In the genomic region with DNA sequence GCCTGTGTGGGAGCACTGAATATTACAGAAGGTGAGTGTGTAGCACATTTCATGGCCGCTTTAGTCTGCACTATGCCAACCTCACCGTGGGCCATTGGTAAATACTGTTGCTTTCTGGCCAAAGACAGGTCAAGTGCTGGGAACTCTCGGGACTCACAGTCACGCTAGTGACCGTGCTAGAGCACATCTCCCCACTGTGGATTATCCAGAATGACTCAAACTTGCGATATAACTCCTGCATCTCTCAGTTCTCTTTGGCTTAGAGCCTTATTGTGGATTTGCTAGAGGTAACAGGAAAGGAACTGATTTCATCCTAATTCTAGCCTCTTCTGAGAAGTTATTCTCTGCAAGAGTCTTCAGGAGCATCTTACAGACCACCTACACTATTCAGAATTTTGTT, we compare ENCODE assay signal across 1 cellular context.
A peak's percentile ranks its signal among the peaks of the same experiment; 100 is the strongest.
TF ChIP-seq lines count a peak whose summit lies in the region.

No MANE protein-coding gene starts in this region.

TF ChIP-seq in GM12878, 131 proteins besides CTCF, POLR2A, EP300 and RAD21 (continued from another document and continues in another):
- TF ChIP-seq, protein P1, sequence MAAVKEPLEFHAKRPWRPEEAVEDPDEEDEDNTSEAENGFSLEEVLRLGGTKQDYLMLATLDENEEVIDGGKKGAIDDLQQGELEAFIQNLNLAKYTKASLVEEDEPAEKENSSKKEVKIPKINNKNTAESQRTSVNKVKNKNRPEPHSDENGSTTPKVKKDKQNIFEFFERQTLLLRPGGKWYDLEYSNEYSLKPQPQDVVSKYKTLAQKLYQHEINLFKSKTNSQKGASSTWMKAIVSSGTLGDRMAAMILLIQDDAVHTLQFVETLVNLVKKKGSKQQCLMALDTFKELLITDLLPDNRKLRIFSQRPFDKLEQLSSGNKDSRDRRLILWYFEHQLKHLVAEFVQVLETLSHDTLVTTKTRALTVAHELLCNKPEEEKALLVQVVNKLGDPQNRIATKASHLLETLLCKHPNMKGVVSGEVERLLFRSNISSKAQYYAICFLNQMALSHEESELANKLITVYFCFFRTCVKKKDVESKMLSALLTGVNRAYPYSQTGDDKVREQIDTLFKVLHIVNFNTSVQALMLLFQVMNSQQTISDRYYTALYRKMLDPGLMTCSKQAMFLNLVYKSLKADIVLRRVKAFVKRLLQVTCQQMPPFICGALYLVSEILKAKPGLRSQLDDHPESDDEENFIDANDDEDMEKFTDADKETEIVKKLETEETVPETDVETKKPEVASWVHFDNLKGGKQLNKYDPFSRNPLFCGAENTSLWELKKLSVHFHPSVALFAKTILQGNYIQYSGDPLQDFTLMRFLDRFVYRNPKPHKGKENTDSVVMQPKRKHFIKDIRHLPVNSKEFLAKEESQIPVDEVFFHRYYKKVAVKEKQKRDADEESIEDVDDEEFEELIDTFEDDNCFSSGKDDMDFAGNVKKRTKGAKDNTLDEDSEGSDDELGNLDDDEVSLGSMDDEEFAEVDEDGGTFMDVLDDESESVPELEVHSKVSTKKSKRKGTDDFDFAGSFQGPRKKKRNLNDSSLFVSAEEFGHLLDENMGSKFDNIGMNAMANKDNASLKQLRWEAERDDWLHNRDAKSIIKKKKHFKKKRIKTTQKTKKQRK (IDR thresholded peaks at IDR 0.05; ENCODE audit: low read depth, low read length), result no peak
- no peak for TF ChIP-seq ZNF207 (IDR thresholded peaks at IDR 0.05; ENCODE audit: borderline replicate concordance)
- TF ChIP-seq CHD2 (IDR thresholded peaks at IDR 0.05; ENCODE audit: borderline replicate concordance, low read depth, low read length), result no peak
- no peak for TF ChIP-seq TBL1XR1 (IDR thresholded peaks at IDR 0.05; ENCODE audit: low read depth, low read length)
- no peak for TF ChIP-seq MYC (IDR thresholded peaks at IDR 0.05; ENCODE audit: insufficient read depth, insufficient read length, insufficient replicate concordance, low read length, severe bottlenecking)
- TF ChIP-seq CUX1 (IDR thresholded peaks at IDR 0.05; ENCODE audit: insufficient replicate concordance, low read depth, low read length), result no peak
- no peak for TF ChIP-seq CHD4 (IDR thresholded peaks at IDR 0.05)
- TF ChIP-seq, protein P2, sequence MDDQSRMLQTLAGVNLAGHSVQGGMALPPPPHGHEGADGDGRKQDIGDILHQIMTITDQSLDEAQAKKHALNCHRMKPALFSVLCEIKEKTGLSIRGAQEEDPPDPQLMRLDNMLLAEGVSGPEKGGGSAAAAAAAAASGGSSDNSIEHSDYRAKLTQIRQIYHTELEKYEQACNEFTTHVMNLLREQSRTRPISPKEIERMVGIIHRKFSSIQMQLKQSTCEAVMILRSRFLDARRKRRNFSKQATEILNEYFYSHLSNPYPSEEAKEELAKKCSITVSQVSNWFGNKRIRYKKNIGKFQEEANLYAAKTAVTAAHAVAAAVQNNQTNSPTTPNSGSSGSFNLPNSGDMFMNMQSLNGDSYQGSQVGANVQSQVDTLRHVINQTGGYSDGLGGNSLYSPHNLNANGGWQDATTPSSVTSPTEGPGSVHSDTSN (IDR thresholded peaks at IDR 0.05; ENCODE audit: insufficient replicate concordance, low read depth, low read length), result no peak
- no peak for TF ChIP-seq ATF7 (IDR thresholded peaks at IDR 0.05; ENCODE audit: low read depth)
- TF ChIP-seq SMAD1 (IDR thresholded peaks at IDR 0.05; ENCODE audit: low read depth, partially characterized antibody), result no peak
- peak; percentile 52; the same call in 1 of the 2 replicates for TF ChIP-seq PAX5 (IDR thresholded peaks at IDR 0.05; ENCODE audit: borderline replicate concordance, low read depth, low read length)
- TF ChIP-seq IRF5 (IDR thresholded peaks at IDR 0.05; ENCODE audit: borderline replicate concordance), result no peak
- TF ChIP-seq, protein P3, sequence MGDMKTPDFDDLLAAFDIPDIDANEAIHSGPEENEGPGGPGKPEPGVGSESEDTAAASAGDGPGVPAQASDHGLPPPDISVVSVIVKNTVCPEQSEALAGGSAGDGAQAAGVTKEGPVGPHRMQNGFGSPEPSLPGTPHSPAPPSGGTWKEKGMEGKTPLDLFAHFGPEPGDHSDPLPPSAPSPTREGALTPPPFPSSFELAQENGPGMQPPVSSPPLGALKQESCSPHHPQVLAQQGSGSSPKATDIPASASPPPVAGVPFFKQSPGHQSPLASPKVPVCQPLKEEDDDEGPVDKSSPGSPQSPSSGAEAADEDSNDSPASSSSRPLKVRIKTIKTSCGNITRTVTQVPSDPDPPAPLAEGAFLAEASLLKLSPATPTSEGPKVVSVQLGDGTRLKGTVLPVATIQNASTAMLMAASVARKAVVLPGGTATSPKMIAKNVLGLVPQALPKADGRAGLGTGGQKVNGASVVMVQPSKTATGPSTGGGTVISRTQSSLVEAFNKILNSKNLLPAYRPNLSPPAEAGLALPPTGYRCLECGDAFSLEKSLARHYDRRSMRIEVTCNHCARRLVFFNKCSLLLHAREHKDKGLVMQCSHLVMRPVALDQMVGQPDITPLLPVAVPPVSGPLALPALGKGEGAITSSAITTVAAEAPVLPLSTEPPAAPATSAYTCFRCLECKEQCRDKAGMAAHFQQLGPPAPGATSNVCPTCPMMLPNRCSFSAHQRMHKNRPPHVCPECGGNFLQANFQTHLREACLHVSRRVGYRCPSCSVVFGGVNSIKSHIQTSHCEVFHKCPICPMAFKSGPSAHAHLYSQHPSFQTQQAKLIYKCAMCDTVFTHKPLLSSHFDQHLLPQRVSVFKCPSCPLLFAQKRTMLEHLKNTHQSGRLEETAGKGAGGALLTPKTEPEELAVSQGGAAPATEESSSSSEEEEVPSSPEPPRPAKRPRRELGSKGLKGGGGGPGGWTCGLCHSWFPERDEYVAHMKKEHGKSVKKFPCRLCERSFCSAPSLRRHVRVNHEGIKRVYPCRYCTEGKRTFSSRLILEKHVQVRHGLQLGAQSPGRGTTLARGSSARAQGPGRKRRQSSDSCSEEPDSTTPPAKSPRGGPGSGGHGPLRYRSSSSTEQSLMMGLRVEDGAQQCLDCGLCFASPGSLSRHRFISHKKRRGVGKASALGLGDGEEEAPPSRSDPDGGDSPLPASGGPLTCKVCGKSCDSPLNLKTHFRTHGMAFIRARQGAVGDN (IDR thresholded peaks at IDR 0.05), result peak; percentile 44; the same call in 1 of the 2 replicates
- no peak for TF ChIP-seq NR2C1 (IDR thresholded peaks at IDR 0.05)
- no peak; the same call in 1 of the 2 replicates for TF ChIP-seq NFIC (IDR thresholded peaks at IDR 0.05; ENCODE audit: low read depth, low read length)
- TF ChIP-seq TCF7 (IDR thresholded peaks at IDR 0.05; ENCODE audit: borderline replicate concordance), result no peak
- TF ChIP-seq BMI1 (IDR thresholded peaks at IDR 0.05; ENCODE audit: borderline replicate concordance), result no peak
- TF ChIP-seq SMC3 (IDR thresholded peaks at IDR 0.05; ENCODE audit: borderline replicate concordance, low read length), result no peak
- 0 out of 2 replicates have a peak, but pooled peaks have one; percentile 21 for TF ChIP-seq IKZF1 (conservative IDR thresholded peaks at IDR 0.05)
- TF ChIP-seq JUNB (IDR thresholded peaks at IDR 0.05), result no peak
- TF ChIP-seq SIX5 (IDR thresholded peaks at IDR 0.05; ENCODE audit: low read depth, low read length, severe bottlenecking), result no peak
- TF ChIP-seq ZNF592 (IDR thresholded peaks at IDR 0.05), result no peak
- no peak for TF ChIP-seq ZBED1 (IDR thresholded peaks at IDR 0.05; ENCODE audit: borderline replicate concordance)
- TF ChIP-seq RFX5 (IDR thresholded peaks at IDR 0.05; ENCODE audit: low read depth, low read length), result no peak
- TF ChIP-seq EZH2 (IDR thresholded peaks at IDR 0.05; ENCODE audit: borderline replicate concordance, control insufficient read depth, low read depth, low read length), result no peak
- no peak for TF ChIP-seq MTA3 (IDR thresholded peaks at IDR 0.05; ENCODE audit: borderline replicate concordance, low read length)
- TF ChIP-seq RUNX3 (IDR thresholded peaks at IDR 0.05; ENCODE audit: low read length), result peak; percentile 47
- TF ChIP-seq, protein P4, sequence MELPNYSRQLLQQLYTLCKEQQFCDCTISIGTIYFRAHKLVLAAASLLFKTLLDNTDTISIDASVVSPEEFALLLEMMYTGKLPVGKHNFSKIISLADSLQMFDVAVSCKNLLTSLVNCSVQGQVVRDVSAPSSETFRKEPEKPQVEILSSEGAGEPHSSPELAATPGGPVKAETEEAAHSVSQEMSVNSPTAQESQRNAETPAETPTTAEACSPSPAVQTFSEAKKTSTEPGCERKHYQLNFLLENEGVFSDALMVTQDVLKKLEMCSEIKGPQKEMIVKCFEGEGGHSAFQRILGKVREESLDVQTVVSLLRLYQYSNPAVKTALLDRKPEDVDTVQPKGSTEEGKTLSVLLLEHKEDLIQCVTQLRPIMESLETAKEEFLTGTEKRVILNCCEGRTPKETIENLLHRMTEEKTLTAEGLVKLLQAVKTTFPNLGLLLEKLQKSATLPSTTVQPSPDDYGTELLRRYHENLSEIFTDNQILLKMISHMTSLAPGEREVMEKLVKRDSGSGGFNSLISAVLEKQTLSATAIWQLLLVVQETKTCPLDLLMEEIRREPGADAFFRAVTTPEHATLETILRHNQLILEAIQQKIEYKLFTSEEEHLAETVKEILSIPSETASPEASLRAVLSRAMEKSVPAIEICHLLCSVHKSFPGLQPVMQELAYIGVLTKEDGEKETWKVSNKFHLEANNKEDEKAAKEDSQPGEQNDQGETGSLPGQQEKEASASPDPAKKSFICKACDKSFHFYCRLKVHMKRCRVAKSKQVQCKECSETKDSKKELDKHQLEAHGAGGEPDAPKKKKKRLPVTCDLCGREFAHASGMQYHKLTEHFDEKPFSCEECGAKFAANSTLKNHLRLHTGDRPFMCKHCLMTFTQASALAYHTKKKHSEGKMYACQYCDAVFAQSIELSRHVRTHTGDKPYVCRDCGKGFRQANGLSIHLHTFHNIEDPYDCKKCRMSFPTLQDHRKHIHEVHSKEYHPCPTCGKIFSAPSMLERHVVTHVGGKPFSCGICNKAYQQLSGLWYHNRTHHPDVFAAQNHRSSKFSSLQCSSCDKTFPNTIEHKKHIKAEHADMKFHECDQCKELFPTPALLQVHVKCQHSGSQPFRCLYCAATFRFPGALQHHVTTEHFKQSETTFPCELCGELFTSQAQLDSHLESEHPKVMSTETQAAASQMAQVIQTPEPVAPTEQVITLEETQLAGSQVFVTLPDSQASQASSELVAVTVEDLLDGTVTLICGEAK (IDR thresholded peaks at IDR 0.05; ENCODE audit: borderline replicate concordance), result no peak
- no peak for TF ChIP-seq HDGF (IDR thresholded peaks at IDR 0.05)
